In the genomic region with DNA sequence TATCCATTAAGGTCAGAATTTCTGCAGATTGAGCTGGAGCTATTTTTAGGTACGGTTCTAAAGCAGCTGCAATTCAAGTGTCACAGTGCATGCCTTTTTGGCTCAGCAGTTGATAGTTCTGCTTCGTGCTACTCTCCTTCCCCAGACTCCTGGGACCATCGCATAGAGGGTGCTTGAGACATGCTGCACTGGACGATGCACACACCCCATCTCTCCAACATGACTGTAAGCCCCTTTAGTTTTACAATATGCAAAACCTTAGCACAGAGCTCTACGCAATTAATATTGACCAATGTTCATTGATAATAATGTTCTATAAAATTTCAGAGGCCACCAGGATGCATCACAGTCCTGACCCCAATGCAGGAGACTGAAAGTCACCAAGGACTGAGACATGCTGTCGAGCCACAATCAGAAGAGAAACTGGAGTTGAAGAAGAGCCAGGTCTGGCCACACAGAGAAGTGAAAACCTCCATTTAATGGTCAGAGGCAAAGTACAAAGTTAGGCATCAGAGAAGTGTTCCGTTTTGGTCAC, we compare ENCODE assay signal across 1 cellular context.
TF ChIP-seq lines count a peak whose summit lies in the region.

No MANE protein-coding gene starts in this region.

TF ChIP-seq in GM12878, 131 proteins besides CTCF, POLR2A, EP300 and RAD21 (continued from another document and continues in another):
- TF ChIP-seq POLR2AphosphoS2 (IDR thresholded peaks at IDR 0.05; ENCODE audit: low read depth, low read length): no peak
- TF ChIP-seq, protein P1, sequence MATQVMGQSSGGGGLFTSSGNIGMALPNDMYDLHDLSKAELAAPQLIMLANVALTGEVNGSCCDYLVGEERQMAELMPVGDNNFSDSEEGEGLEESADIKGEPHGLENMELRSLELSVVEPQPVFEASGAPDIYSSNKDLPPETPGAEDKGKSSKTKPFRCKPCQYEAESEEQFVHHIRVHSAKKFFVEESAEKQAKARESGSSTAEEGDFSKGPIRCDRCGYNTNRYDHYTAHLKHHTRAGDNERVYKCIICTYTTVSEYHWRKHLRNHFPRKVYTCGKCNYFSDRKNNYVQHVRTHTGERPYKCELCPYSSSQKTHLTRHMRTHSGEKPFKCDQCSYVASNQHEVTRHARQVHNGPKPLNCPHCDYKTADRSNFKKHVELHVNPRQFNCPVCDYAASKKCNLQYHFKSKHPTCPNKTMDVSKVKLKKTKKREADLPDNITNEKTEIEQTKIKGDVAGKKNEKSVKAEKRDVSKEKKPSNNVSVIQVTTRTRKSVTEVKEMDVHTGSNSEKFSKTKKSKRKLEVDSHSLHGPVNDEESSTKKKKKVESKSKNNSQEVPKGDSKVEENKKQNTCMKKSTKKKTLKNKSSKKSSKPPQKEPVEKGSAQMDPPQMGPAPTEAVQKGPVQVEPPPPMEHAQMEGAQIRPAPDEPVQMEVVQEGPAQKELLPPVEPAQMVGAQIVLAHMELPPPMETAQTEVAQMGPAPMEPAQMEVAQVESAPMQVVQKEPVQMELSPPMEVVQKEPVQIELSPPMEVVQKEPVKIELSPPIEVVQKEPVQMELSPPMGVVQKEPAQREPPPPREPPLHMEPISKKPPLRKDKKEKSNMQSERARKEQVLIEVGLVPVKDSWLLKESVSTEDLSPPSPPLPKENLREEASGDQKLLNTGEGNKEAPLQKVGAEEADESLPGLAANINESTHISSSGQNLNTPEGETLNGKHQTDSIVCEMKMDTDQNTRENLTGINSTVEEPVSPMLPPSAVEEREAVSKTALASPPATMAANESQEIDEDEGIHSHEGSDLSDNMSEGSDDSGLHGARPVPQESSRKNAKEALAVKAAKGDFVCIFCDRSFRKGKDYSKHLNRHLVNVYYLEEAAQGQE (IDR thresholded peaks at IDR 0.05; ENCODE audit: low read depth, low read length): no peak
- peak; percentile 45 for TF ChIP-seq NR2F1 (conservative IDR thresholded peaks at IDR 0.05)
- TF ChIP-seq NRF1 (conservative IDR thresholded peaks at IDR 0.05; ENCODE audit: low read depth, low read length): no peak
- TF ChIP-seq NR2C1 (IDR thresholded peaks at IDR 0.05): no peak
- no peak for TF ChIP-seq EGR1 (IDR thresholded peaks at IDR 0.05; ENCODE audit: borderline replicate concordance in 1 of 2, low read depth in 2 of 2, low read length in 2 of 2)
- peak; percentile 64 for TF ChIP-seq SKIL (IDR thresholded peaks at IDR 0.05; ENCODE audit: low read depth, poor library complexity, severe bottlenecking)
- TF ChIP-seq, protein P2, sequence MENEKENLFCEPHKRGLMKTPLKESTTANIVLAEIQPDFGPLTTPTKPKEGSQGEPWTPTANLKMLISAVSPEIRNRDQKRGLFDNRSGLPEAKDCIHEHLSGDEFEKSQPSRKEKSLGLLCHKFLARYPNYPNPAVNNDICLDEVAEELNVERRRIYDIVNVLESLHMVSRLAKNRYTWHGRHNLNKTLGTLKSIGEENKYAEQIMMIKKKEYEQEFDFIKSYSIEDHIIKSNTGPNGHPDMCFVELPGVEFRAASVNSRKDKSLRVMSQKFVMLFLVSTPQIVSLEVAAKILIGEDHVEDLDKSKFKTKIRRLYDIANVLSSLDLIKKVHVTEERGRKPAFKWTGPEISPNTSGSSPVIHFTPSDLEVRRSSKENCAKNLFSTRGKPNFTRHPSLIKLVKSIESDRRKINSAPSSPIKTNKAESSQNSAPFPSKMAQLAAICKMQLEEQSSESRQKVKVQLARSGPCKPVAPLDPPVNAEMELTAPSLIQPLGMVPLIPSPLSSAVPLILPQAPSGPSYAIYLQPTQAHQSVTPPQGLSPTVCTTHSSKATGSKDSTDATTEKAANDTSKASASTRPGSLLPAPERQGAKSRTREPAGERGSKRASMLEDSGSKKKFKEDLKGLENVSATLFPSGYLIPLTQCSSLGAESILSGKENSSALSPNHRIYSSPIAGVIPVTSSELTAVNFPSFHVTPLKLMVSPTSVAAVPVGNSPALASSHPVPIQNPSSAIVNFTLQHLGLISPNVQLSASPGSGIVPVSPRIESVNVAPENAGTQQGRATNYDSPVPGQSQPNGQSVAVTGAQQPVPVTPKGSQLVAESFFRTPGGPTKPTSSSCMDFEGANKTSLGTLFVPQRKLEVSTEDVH (IDR thresholded peaks at IDR 0.05; ENCODE audit: low read depth, partially characterized antibody): no peak
- TF ChIP-seq ZZZ3 (IDR thresholded peaks at IDR 0.05; ENCODE audit: control insufficient read depth, insufficient read length, low read depth): no peak
- no peak for TF ChIP-seq FOS (IDR thresholded peaks at IDR 0.05; ENCODE audit: borderline replicate concordance, extremely low read depth, insufficient read length)
- peak; percentile 66 to 68 for TF ChIP-seq BHLHE40 (IDR thresholded peaks at IDR 0.05; ENCODE audit: borderline replicate concordance in 1 of 2, low read depth in 2 of 2, low read length in 1 of 2)
- TF ChIP-seq IRF5 (IDR thresholded peaks at IDR 0.05; ENCODE audit: borderline replicate concordance): no peak
- no peak for TF ChIP-seq SIN3A (IDR thresholded peaks at IDR 0.05; ENCODE audit: low read depth, low read length)
- peak; percentile 64; the same call in 1 of the 2 replicates for TF ChIP-seq BCL11A (IDR thresholded peaks at IDR 0.05; ENCODE audit: low read depth, low read length)
- 0 out of 2 replicates have a peak, but pooled peaks have one; percentile 33 for TF ChIP-seq MAX (IDR thresholded peaks at IDR 0.05; ENCODE audit: low read depth, low read length)
- 0 out of 2 replicates have a peak, but pooled peaks have one; percentile 35 for TF ChIP-seq STAT3 (IDR thresholded peaks at IDR 0.05; ENCODE audit: low read depth, low read length)
- TF ChIP-seq CBFB (IDR thresholded peaks at IDR 0.05; ENCODE audit: low read depth): peak; percentile 66; the same call in 1 of the 2 replicates
- TF ChIP-seq, protein P3, sequence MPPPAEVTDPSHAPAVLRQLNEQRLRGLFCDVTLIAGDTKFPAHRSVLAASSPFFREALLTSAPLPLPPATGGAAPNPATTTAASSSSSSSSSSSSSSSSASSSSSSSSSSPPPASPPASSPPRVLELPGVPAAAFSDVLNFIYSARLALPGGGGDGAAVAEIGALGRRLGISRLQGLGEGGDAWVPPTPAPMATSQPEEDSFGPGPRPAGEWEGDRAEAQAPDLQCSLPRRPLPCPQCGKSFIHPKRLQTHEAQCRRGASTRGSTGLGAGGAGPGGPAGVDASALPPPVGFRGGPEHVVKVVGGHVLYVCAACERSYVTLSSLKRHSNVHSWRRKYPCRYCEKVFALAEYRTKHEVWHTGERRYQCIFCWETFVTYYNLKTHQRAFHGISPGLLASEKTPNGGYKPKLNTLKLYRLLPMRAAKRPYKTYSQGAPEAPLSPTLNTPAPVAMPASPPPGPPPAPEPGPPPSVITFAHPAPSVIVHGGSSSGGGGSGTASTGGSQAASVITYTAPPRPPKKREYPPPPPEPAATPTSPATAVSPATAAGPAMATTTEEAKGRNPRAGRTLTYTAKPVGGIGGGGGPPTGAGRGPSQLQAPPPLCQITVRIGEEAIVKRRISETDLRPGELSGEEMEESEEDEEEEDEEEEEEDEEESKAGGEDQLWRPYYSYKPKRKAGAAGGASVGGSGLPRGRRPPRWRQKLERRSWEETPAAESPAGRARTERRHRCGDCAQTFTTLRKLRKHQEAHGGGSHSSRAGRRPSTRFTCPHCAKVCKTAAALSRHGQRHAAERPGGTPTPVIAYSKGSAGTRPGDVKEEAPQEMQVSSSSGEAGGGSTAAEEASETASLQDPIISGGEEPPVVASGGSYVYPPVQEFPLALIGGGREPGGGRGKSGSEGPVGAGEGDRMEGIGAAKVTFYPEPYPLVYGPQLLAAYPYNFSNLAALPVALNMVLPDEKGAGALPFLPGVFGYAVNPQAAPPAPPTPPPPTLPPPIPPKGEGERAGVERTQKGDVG (CRISPR knock-in tag; IDR thresholded peaks at IDR 0.05): no peak
- TF ChIP-seq BCLAF1 (IDR thresholded peaks at IDR 0.05): no peak
- TF ChIP-seq RBBP5 (conservative IDR thresholded peaks at IDR 0.05): no peak
- TF ChIP-seq CHD1 (IDR thresholded peaks at IDR 0.05; ENCODE audit: low read depth, low read length): peak; percentile 88; the same call in 1 of the 2 replicates
- TF ChIP-seq RB1 (IDR thresholded peaks at IDR 0.05; ENCODE audit: borderline replicate concordance): no peak
- TF ChIP-seq YY1 (IDR thresholded peaks at IDR 0.05; ENCODE audit: low read depth, low read length): peak; percentile 66
- TF ChIP-seq, protein P4, sequence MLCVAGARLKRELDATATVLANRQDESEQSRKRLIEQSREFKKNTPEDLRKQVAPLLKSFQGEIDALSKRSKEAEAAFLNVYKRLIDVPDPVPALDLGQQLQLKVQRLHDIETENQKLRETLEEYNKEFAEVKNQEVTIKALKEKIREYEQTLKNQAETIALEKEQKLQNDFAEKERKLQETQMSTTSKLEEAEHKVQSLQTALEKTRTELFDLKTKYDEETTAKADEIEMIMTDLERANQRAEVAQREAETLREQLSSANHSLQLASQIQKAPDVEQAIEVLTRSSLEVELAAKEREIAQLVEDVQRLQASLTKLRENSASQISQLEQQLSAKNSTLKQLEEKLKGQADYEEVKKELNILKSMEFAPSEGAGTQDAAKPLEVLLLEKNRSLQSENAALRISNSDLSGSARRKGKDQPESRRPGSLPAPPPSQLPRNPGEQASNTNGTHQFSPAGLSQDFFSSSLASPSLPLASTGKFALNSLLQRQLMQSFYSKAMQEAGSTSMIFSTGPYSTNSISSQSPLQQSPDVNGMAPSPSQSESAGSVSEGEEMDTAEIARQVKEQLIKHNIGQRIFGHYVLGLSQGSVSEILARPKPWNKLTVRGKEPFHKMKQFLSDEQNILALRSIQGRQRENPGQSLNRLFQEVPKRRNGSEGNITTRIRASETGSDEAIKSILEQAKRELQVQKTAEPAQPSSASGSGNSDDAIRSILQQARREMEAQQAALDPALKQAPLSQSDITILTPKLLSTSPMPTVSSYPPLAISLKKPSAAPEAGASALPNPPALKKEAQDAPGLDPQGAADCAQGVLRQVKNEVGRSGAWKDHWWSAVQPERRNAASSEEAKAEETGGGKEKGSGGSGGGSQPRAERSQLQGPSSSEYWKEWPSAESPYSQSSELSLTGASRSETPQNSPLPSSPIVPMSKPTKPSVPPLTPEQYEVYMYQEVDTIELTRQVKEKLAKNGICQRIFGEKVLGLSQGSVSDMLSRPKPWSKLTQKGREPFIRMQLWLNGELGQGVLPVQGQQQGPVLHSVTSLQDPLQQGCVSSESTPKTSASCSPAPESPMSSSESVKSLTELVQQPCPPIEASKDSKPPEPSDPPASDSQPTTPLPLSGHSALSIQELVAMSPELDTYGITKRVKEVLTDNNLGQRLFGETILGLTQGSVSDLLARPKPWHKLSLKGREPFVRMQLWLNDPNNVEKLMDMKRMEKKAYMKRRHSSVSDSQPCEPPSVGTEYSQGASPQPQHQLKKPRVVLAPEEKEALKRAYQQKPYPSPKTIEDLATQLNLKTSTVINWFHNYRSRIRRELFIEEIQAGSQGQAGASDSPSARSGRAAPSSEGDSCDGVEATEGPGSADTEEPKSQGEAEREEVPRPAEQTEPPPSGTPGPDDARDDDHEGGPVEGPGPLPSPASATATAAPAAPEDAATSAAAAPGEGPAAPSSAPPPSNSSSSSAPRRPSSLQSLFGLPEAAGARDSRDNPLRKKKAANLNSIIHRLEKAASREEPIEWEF (IDR thresholded peaks at IDR 0.05; ENCODE audit: insufficient replicate concordance, low read depth, low read length): peak; percentile 57
- peak; percentile 49; the same call in 1 of the 2 replicates for TF ChIP-seq CBX5 (IDR thresholded peaks at IDR 0.05; ENCODE audit: low read depth)
- TF ChIP-seq, protein P5, sequence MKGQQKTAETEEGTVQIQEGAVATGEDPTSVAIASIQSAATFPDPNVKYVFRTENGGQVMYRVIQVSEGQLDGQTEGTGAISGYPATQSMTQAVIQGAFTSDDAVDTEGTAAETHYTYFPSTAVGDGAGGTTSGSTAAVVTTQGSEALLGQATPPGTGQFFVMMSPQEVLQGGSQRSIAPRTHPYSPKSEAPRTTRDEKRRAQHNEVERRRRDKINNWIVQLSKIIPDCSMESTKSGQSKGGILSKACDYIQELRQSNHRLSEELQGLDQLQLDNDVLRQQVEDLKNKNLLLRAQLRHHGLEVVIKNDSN (IDR thresholded peaks at IDR 0.05; ENCODE audit: borderline replicate concordance, extremely low read length, insufficient read depth, low read depth, low read length): no peak
